17 cellular contexts compared by ENCODE assay signal in genomic region chr3:184428561-184429175, GRCh38. TPM values are rescaled to one million over a fixed set of nuclear protein-coding genes. Genes with fewer than 3 reads are reported as not detected.
A peak's percentile ranks its signal among the peaks of the same experiment; 100 is the strongest.
DNase-seq lines count a peak whose midpoint lies in the region; ATAC-seq and TF ChIP-seq lines count a peak whose summit lies in the region.
"Had no signal": no experiment of that assay in that cellular context is flagged by ENCODE, and none has a peak within 500 bp of the region (broad histone marks: within the 10 kb centered on the region; RNA-seq: fewer than 3 reads in every experiment).

No MANE protein-coding gene starts in this region.

- H3K79me2 ChIP-seq in hepatocyte, result no peaks in the 10 kb centered on the region

- no peak for TF ChIP-seq CTCF in fibroblast of villous mesenchyme (IDR thresholded peaks at IDR 0.05; ENCODE audit: insufficient read depth, low read depth, low read length)
- no peak for TF ChIP-seq CTCF in hepatocyte (IDR thresholded peaks at IDR 0.05; ENCODE audit: poor library complexity)
- TF ChIP-seq CTCF in vagina (IDR thresholded peaks at IDR 0.05), result no peak

- H3K9me2 ChIP-seq in hepatocyte (replicated peaks; ENCODE audit: insufficient read depth), result no peaks in the 10 kb centered on the region

- no peak overlapping the region for H3K4me2 ChIP-seq in hepatocyte

- no peak overlapping the region for H2AFZ ChIP-seq in hepatocyte

- peak; percentile 62 for DNase-seq in DMS 273 (lab: John Stamatoyannopoulos, UW; ENCODE audit: unreplicated experiment)
- no peak for DNase-seq in DMS 273 treated with DMSO at 0.1 percent for 48 hours (lab: John Stamatoyannopoulos, UW)
- DNase-seq in amniotic epithelial cell (ENCODE audit: low read depth), result peak; percentile 4
- peak; percentile 21 for DNase-seq in fibroblast of villous mesenchyme (ENCODE audit: low read depth)
- DNase-seq in retina, result peak; percentile 20
- DNase-seq in hepatocyte (ENCODE audit: low spot score), result no peak
- no peak for DNase-seq in vagina (ENCODE audit: extremely low spot score in 2 of 2)
- DNase-seq: immature natural killer cell, mucosa of descending colon, NCI-H2029 treated with DMSO at 0.1 percent for 48 hours, pancreas had no signal

- H3K9me3 ChIP-seq in hepatocyte (ENCODE audit: low read depth) (no peaks in the 10 kb centered on the region), vagina (no peaks in the 10 kb centered on the region)
- H3K9me3 ChIP-seq: breast epithelium, mucosa of descending colon, pancreas, tibial artery had no signal

- H3K4me3 ChIP-seq in fibroblast of villous mesenchyme (ENCODE audit: low read depth, low read length), result no peak overlapping the region
- H3K4me3 ChIP-seq in hepatocyte, result no peak overlapping the region
- H3K4me3 ChIP-seq in vagina, result no peak overlapping the region
- H3K4me3 ChIP-seq: breast epithelium, mucosa of descending colon, pancreas, tibial artery had no signal

- H3K4me1 ChIP-seq in hepatocyte (ENCODE audit: insufficient read depth), result no peaks in the 10 kb centered on the region
- no peaks in the 10 kb centered on the region for H3K4me1 ChIP-seq in vagina
- H3K4me1 ChIP-seq: breast epithelium, pancreas had no signal

- H3K27me3 ChIP-seq in hepatocyte (no peaks in the 10 kb centered on the region), vagina (no peaks in the 10 kb centered on the region)
- H3K27me3 ChIP-seq: breast epithelium, pancreas, tibial artery had no signal

- H4K20me1 ChIP-seq in hepatocyte (ENCODE audit: insufficient read depth, poor library complexity, severe bottlenecking), result no peaks in the 10 kb centered on the region

- H3K27ac ChIP-seq in hepatocyte (no peak overlapping the region), vagina (no peak overlapping the region)
- H3K27ac ChIP-seq: 22Rv1, pancreas, tibial artery had no signal

- no peak for ATAC-seq in GM21723 (IDR thresholded peaks at IDR 0.05; ENCODE audit: unreplicated experiment)
- ATAC-seq: mucosa of descending colon, pancreas had no signal

- intact Hi-C loops in vagina (cut with DNase I), result no loop called here

- TF ChIP-seq POLR2A in vagina (IDR thresholded peaks at IDR 0.05), result no peak

- H3K36me3 ChIP-seq in hepatocyte (replicated peaks; ENCODE audit: insufficient read depth, low read depth) (no peaks in the 10 kb centered on the region), vagina (no peaks in the 10 kb centered on the region)
- H3K36me3 ChIP-seq: breast epithelium, pancreas, tibial artery had no signal

- 88% methylated on average over 6 of the region's 6 CpGs for WGBS in hepatocyte (ENCODE audit: low lambda C conversion rate, missing lambda C conversion rate)

RNA-seq across cellular contexts. Expression of gene CHRD, which starts 48.8 kb away (rescaled TPM):
- total RNA-seq in fibroblast of villous mesenchyme (1.7 and 3.5 TPM in 2 replicates), hepatocyte (13.6 and 15.0 TPM in 2 replicates), vagina (32.7 TPM)
- polyA plus RNA-seq in hepatocyte, result 13.3 and 16.1 TPM in 2 replicates
- total RNA-seq: activated T-helper 1 cell treated with anti-CD3 and anti-CD28 coated beads, Interleukin-12 subunit alpha, Interleukin-12 subunit beta, Interleukin-2, Interleukin-4 antibody, amounts not matched to agents 30 ng/mL and 10 ng/mL and 1 ng/mL, durations not matched to agents 14 hours and 24 hours and 36 hours had no signal
- polyA plus RNA-seq: immature natural killer cell had no signal

RNA-seq across cellular contexts. Expression of gene THPO, which starts 50.7 kb away (rescaled TPM):
- total RNA-seq in fibroblast of villous mesenchyme (0.32 and 0.86 TPM in 2 replicates), hepatocyte (1.5 and 1.8 TPM in 2 replicates), vagina (0.74 TPM)
- 4.0 and 5.2 TPM in 2 replicates for polyA plus RNA-seq in hepatocyte
- total RNA-seq: activated T-helper 1 cell treated with anti-CD3 and anti-CD28 coated beads, Interleukin-12 subunit alpha, Interleukin-12 subunit beta, Interleukin-2, Interleukin-4 antibody, amounts not matched to agents 30 ng/mL and 10 ng/mL and 1 ng/mL, durations not matched to agents 14 hours and 24 hours and 36 hours; M059J had no signal
- polyA plus RNA-seq: immature natural killer cell had no signal

Comparison
In these comparisons a context has a peak if more than half of its experiments do, and no peak if none do; other contexts are left out.
1. DNase-seq: peak in DMS 273 (single experiment), amniotic epithelial cell (single experiment), fibroblast of villous mesenchyme (single experiment) and retina (single experiment); none in DMS 273 treated with DMSO at 0.1 percent for 48 hours (single experiment), hepatocyte (single experiment) and vagina (0 of 2).